Comparison of ENCODE assay signal across 9 cellular contexts in the genomic region with DNA sequence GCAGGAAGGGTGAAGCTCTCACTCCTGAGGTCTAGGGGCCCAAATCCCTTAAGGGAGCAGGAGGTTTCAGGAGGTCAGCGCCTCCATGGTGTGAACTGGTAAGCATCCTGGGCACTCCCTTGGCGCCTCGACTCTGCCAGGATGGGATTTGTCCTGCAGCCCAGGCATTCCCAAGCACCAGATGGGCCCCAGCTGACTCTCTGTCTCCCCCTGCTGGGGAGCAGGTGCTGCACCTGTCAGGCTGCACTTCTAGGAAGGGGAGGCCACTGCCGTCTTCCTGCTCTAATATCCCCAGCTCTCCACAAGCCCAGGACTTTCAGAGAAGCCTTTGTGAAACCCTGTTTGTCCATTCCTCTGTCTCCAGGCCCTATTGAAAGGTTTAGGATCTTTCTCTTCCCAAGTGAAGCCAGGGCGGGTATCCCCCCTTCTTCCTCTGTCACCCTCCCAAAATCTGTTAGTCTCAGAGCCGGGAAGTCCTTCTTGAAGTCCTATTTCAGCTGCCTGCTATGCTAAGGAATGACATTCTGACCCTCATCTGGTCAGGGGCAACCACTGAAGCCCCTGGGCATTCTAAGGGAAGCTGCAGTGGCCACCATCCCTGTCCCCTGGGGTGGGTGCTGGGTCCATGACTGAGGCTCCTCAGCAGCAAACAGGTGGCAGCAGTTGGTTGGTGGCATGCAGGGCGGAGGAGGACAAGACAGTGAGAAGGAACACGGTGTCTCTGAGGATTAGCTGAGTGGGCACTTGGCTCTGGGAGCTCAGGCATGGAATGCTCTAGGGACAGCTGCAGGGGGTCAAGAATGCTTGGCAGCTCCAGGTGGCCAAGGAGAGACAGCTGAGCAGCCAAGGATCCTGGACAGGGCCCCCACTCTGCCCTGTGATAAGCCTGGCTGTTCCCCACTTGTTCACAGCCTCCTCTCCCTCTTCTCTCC. TPM values are rescaled to one million over a fixed set of nuclear protein-coding genes. Genes with fewer than 3 reads are reported as not detected.
DNase-seq lines count a peak whose midpoint lies in the region; ATAC-seq and TF ChIP-seq lines count a peak whose summit lies in the region.
"Had no signal": no experiment of that assay in that cellular context is flagged by ENCODE, and none has a peak within 500 bp of the region (broad histone marks: within the 10 kb centered on the region; RNA-seq: fewer than 3 reads in every experiment).

No MANE protein-coding gene starts in this region.

- H3K4me1 ChIP-seq in Panc1 (ENCODE audit: control insufficient read depth, insufficient read depth, low read length) = no peaks in the 10 kb centered on the region; the same call in 1 of the 2 replicates

- H3K36me3 ChIP-seq in Panc1 (ENCODE audit: control insufficient read depth, insufficient read depth, low read length) = no peaks in the 10 kb centered on the region

- no peak overlapping the region for H3K4me3 ChIP-seq in Panc1 (ENCODE audit: low read depth in 2 of 2, low read length in 2 of 2)
- no peak overlapping the region for H3K4me3 ChIP-seq in skeletal muscle cell (ENCODE audit: low read depth, low read length)

- intact Hi-C loops in Panc1 (cut with micrococcal nuclease; ENCODE audit: unreplicated experiment) = loop anchor here (2.0 kb wide), 2 partner anchors 56 to 134 kb away; no protein-coding TSS in a partner anchor
- intact Hi-C loops in cardiac septum (cut with DNase I) = loop anchor here (1.0 kb wide), 2 partner anchors 54 to 133 kb away; no protein-coding TSS in a partner anchor

- H3K27ac Mint-ChIP-seq in activated naive CD8-positive, alpha-beta T cell treated with anti-CD3 and anti-CD28 coated beads, Interleukin-2, amount 50 U/mL, for 24 hours = no peak overlapping the region
- H3K27ac Mint-ChIP-seq: activated B cell treated with CpG ODN at 0.5 μM for 24 hours had no signal

- no TSS peak for BruUV-seq in Panc1 (replicated peaks; lab: Mats Ljungman, UMichigan)

- ATAC-seq in Panc1 (peak; percentile 87), HG03439 (IDR thresholded peaks at IDR 0.05; ENCODE audit: unreplicated experiment) (no peak), GM18511 (IDR thresholded peaks at IDR 0.05; ENCODE audit: unreplicated experiment) (no peak)
- ATAC-seq in activated naive CD8-positive, alpha-beta T cell treated with anti-CD3 and anti-CD28 coated beads, Interleukin-2, amount 50 U/mL, for 24 hours = peak; percentile 31

- no peaks in the 10 kb centered on the region for H3K9me3 ChIP-seq in Panc1 (ENCODE audit: control insufficient read depth, insufficient read depth, low read depth, low read length)

- DNase-seq in COLO829 (ENCODE audit: low spot score) (peak; percentile 84), HEK293T (ENCODE audit: extremely low spot score) (peak; percentile 91), Panc1 (ENCODE audit: low read depth, low spot score) (peak; percentile 51), cardiac septum (ENCODE audit: low spot score) (peak; percentile 86), skeletal muscle cell (ENCODE audit: low read depth) (peak; percentile 56)
- peak; percentile 57 for DNase-seq in activated naive CD8-positive, alpha-beta T cell treated with anti-CD3 and anti-CD28 coated beads, Interleukin-2, amount 50 U/mL, for 24 hours
- DNase-seq: activated B cell treated with CpG ODN at 0.5 μM for 24 hours had no signal

- no peaks in the 10 kb centered on the region for H3K36me3 Mint-ChIP-seq in activated naive CD8-positive, alpha-beta T cell treated with anti-CD3 and anti-CD28 coated beads, Interleukin-2, amount 50 U/mL, for 24 hours (ENCODE audit: low read depth)

- H3K27ac ChIP-seq in Panc1 (ENCODE audit: low read length) = no peak overlapping the region

- CTCF ChIA-PET in HEK293T (lab: Yijun Ruan, JAX) (interaction anchor here (0.7 to 4.3 kb wide), 19 partner anchors 9 to 136 kb away, joined by 3 to 49 read pairs (median 5); a partner anchor contains a TSS), Panc1 (lab: Charles Lee) (interaction anchor here (0.5 to 3.9 kb wide), 3 partner anchors 55 to 132 kb away, joined by 3 to 19 read pairs (median 4); no protein-coding TSS in a partner anchor)

- no peaks in the 10 kb centered on the region for H3K27me3 ChIP-seq in Panc1 (ENCODE audit: control insufficient read depth, insufficient read depth, low read length)

- H3K4me1 Mint-ChIP-seq in activated naive CD8-positive, alpha-beta T cell treated with anti-CD3 and anti-CD28 coated beads, Interleukin-2, amount 50 U/mL, for 24 hours = no peaks in the 10 kb centered on the region

- no peaks in the 10 kb centered on the region for H3K9me3 Mint-ChIP-seq in activated naive CD8-positive, alpha-beta T cell treated with anti-CD3 and anti-CD28 coated beads, Interleukin-2, amount 50 U/mL, for 24 hours
- H3K9me3 Mint-ChIP-seq: activated B cell treated with CpG ODN at 0.5 μM for 24 hours had no signal

- H3K27me3 Mint-ChIP-seq in activated naive CD8-positive, alpha-beta T cell treated with anti-CD3 and anti-CD28 coated beads, Interleukin-2, amount 50 U/mL, for 24 hours = no peaks in the 10 kb centered on the region

- in situ Hi-C loops in Panc1 (cut with HindIII; ENCODE audit: low pct_unique_long_range_greater_than_20kb, low sequenced_read_pairs) = no loop called here

- no peak overlapping the region for H3K4me3 Mint-ChIP-seq in activated naive CD8-positive, alpha-beta T cell treated with anti-CD3 and anti-CD28 coated beads, Interleukin-2, amount 50 U/mL, for 24 hours
- H3K4me3 Mint-ChIP-seq: activated B cell treated with CpG ODN at 0.5 μM for 24 hours had no signal

- TF ChIP-seq CTCF in Panc1 (IDR thresholded peaks at IDR 0.05) = peak; percentile 94

- POLR2A ChIA-PET in HEK293T (lab: Yijun Ruan, JAX) (no interaction called here), Panc1 (lab: Charles Lee) (no interaction called here)

TF ChIP-seq in HEK293T, 16 proteins besides CTCF, POLR2A, EP300 and RAD21:
- TF ChIP-seq FOXK2 (IDR thresholded peaks at IDR 0.05) (no peak), CTBP1 (IDR thresholded peaks at IDR 0.05; ENCODE audit: borderline replicate concordance) (no peak), TARDBP (IDR thresholded peaks at IDR 0.05) (no peak), FOXM1 (IDR thresholded peaks at IDR 0.05; ENCODE audit: borderline replicate concordance) (no peak), SP1 (IDR thresholded peaks at IDR 0.05) (no peak), ELF4 (IDR thresholded peaks at IDR 0.05) (no peak), L3MBTL2 (conservative IDR thresholded peaks at IDR 0.05) (no peak)
- TF ChIP-seq, protein P1, sequence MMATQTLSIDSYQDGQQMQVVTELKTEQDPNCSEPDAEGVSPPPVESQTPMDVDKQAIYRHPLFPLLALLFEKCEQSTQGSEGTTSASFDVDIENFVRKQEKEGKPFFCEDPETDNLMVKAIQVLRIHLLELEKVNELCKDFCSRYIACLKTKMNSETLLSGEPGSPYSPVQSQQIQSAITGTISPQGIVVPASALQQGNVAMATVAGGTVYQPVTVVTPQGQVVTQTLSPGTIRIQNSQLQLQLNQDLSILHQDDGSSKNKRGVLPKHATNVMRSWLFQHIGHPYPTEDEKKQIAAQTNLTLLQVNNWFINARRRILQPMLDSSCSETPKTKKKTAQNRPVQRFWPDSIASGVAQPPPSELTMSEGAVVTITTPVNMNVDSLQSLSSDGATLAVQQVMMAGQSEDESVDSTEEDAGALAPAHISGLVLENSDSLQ (IDR thresholded peaks at IDR 0.05) = no peak

RNA-seq across cellular contexts. Expression of a gene that starts 3.2 kb away (rescaled TPM):
- total RNA-seq in Panc1 (2021; ENCODE audit: unreplicated experiment) (not detected), cardiac septum (not detected)
- not detected for polyA plus RNA-seq in Panc1 (2012; ENCODE audit: insufficient read length)
- total RNA-seq: activated B cell treated with CpG ODN at 0.5 μM for 24 hours had no signal

RNA-seq across cellular contexts. Expression of a gene that starts 14.1 kb away (rescaled TPM):
- total RNA-seq in Panc1 (2021; ENCODE audit: unreplicated experiment) (0.10 TPM), cardiac septum (7.4 TPM)
- 0.97 TPM for polyA plus RNA-seq in Panc1 (2012; ENCODE audit: insufficient read length)

RNA-seq across cellular contexts. Expression of a gene that starts 44.9 kb away (rescaled TPM):
- total RNA-seq in Panc1 (2021; ENCODE audit: unreplicated experiment) (8.5 TPM), cardiac septum (12.1 TPM)
- polyA plus RNA-seq in Panc1 (2012; ENCODE audit: insufficient read length) = 7.1 TPM
- total RNA-seq: activated B cell treated with CpG ODN at 0.5 μM for 24 hours had no signal

RNA-seq across cellular contexts. Expression of a gene that starts 57.0 kb away (rescaled TPM):
- total RNA-seq in Panc1 (2021; ENCODE audit: unreplicated experiment) (not detected), cardiac septum (not detected)
- not detected for polyA plus RNA-seq in Panc1 (2012; ENCODE audit: insufficient read length)

Comparison
In these comparisons a context has a peak if more than half of its experiments do, and no peak if none do; other contexts are left out.
1. ATAC-seq: peak in Panc1 (single experiment) and activated naive CD8-positive, alpha-beta T cell treated with anti-CD3 and anti-CD28 coated beads, Interleukin-2, amount 50 U/mL, for 24 hours (single experiment); none in HG03439 (single experiment) and GM18511 (single experiment).
2. Peak in every context shown above with its lines, with median percentiles within 50 percentile points of each other: DNase-seq.